ENCODE assay signal across 7 cellular contexts in the genomic region with DNA sequence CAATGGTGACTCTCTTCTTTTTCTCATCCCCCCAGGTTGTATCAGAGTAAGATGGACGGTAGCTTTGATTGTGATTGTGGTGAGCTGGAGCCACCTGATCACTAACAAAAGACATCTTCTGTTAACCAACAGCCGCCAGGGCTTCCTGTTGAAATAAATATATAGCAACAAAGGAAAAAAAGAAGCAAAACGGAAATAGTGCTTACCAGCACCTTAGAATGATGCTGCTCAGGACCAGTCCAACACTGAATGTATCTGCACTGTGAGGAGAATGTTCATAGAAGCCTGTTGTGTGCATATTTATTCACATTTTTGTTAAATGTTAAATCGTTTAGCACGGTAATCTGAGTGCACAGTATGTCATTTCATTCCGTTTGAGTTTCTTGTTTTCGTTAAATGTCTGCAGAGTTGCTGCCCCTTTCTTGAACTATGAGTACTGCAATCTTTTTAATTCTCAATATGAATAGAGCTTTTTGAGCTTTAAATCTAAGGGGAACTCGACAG. TPM values are rescaled to one million over a fixed set of nuclear protein-coding genes. Genes with fewer than 3 reads are reported as not detected.
A peak's percentile ranks its signal among the peaks of the same experiment; 100 is the strongest.
DNase-seq lines count a peak whose midpoint lies in the region; ATAC-seq, FAIRE-seq and TF ChIP-seq lines count a peak whose summit lies in the region.
"Not testable (repeated sequence)": the region's sequence is repeated elsewhere in the genome, so short reads cannot be mapped to it uniquely, and the experiment has no call there.

No MANE protein-coding gene starts in this region.

- not testable (repeated sequence) for H3K9me2 ChIP-seq in Loucy (replicated peaks; ENCODE audit: low read depth, low read length)

- H3F3A ChIP-seq in Loucy (ENCODE audit: low read depth), result peaks cover 20% of the 10 kb centered on the region

- peaks cover 51% of the 10 kb centered on the region for H3K4me1 ChIP-seq in Loucy (ENCODE audit: insufficient read depth, low read length, poor library complexity, severe bottlenecking)

- CTCF ChIA-PET in activated CD8-positive, alpha-beta memory T cell treated with anti-CD3 and anti-CD28 coated beads, Interleukin-2, amount 10 ng/mL, durations not matched to agents 7 days and 5 days (lab: Charles Lee), result interaction anchor here (0.8 to 2.9 kb wide), 17 partner anchors 9 to 157 kb away, joined by 3 to 18 read pairs (median 4); partner anchors contain the start of gene LEO1

- peak overlapping the region; percentile 61 for H3K4me3 ChIP-seq in Loucy (ENCODE audit: low read length, poor library complexity, severe bottlenecking)

- ATAC-seq in activated CD8-positive, alpha-beta memory T cell treated with anti-CD3 and anti-CD28 coated beads, Interleukin-2, amount 10 ng/mL, durations not matched to agents 7 days and 5 days, result peak; percentile 92
- peak; percentile 43 for ATAC-seq in activated naive CD8-positive, alpha-beta T cell treated with anti-CD3 and anti-CD28 coated beads, Interleukin-2, amount 50 U/mL, for 24 hours

- H3K9me3 Mint-ChIP-seq in activated CD8-positive, alpha-beta memory T cell treated with anti-CD3 and anti-CD28 coated beads, Interleukin-2, amount 10 ng/mL, durations not matched to agents 7 days and 5 days (ENCODE audit: low read depth); activated naive CD8-positive, alpha-beta T cell treated with anti-CD3 and anti-CD28 coated beads, Interleukin-2, amount 50 U/mL, for 24 hours: not testable (repeated sequence)

- TF ChIP-seq POLR2A in GM12892 (IDR thresholded peaks at IDR 0.05; ENCODE audit: low read depth, low read length), result not testable (repeated sequence)

- H4K20me1 ChIP-seq in Loucy (ENCODE audit: insufficient read depth, low read length, poor library complexity, severe bottlenecking), result peaks cover 18% of the 10 kb centered on the region

- H3K27me3 Mint-ChIP-seq in activated CD8-positive, alpha-beta memory T cell treated with anti-CD3 and anti-CD28 coated beads, Interleukin-2, amount 10 ng/mL, durations not matched to agents 7 days and 5 days; activated naive CD8-positive, alpha-beta T cell treated with anti-CD3 and anti-CD28 coated beads, Interleukin-2, amount 50 U/mL, for 24 hours: not testable (repeated sequence)

- TF ChIP-seq CTCF in Loucy (conservative IDR thresholded peaks at IDR 0.05; ENCODE audit: low read length), result peak; percentile 44

- H3K27me3 ChIP-seq in Loucy (ENCODE audit: insufficient read depth, low read length, poor library complexity, severe bottlenecking), result not testable (repeated sequence)

- H3K36me3 ChIP-seq in Loucy (ENCODE audit: insufficient read depth, low read length), result peaks cover 29% of the 10 kb centered on the region; the same call in 1 of the 2 replicates

- peaks cover 46% of the 10 kb centered on the region for H3K4me1 Mint-ChIP-seq in activated CD8-positive, alpha-beta memory T cell treated with anti-CD3 and anti-CD28 coated beads, Interleukin-2, amount 10 ng/mL, durations not matched to agents 7 days and 5 days
- peaks cover 37% of the 10 kb centered on the region for H3K4me1 Mint-ChIP-seq in activated naive CD8-positive, alpha-beta T cell treated with anti-CD3 and anti-CD28 coated beads, Interleukin-2, amount 50 U/mL, for 24 hours

- peak overlapping the region; percentile 53 for H3K9ac ChIP-seq in Loucy (ENCODE audit: low read depth, low read length, poor library complexity, severe bottlenecking)

- peak overlapping the region; percentile 66 for H3K4me3 Mint-ChIP-seq in activated CD8-positive, alpha-beta memory T cell treated with anti-CD3 and anti-CD28 coated beads, Interleukin-2, amount 10 ng/mL, durations not matched to agents 7 days and 5 days
- H3K4me3 Mint-ChIP-seq in activated naive CD8-positive, alpha-beta T cell treated with anti-CD3 and anti-CD28 coated beads, Interleukin-2, amount 50 U/mL, for 24 hours, result peak overlapping the region; percentile 30

- H2AFZ ChIP-seq in Loucy (ENCODE audit: low read length), result not testable (repeated sequence)

- not testable (repeated sequence) for H3K9me3 ChIP-seq in Loucy (ENCODE audit: insufficient read depth, low read depth, low read length)

- peak; percentile 88 for FAIRE-seq in GM12892 (lab: Jason Lieb, UNC)

- DNase-seq in GM12892 (ENCODE audit: insufficient read length); activated naive CD8-positive, alpha-beta T cell treated with anti-CD3 and anti-CD28 coated beads, Interleukin-2, amount 50 U/mL, for 24 hours: not testable (repeated sequence)
- peak in 4 of 5 donors; percentile 3 to 66 (median 30) for DNase-seq in T-helper 1 cell
- peak; percentile 82 for DNase-seq in activated CD8-positive, alpha-beta memory T cell treated with anti-CD3 and anti-CD28 coated beads, Interleukin-2, amount 10 ng/mL, durations not matched to agents 7 days and 5 days
- DNase-seq in fibroblast of peridontal ligament (ENCODE audit: extremely low read depth), result peak; percentile 48
- DNase-seq in pons (ENCODE audit: low spot score), result peak; percentile 31

- peaks cover 80% of the 10 kb centered on the region for H3K79me2 ChIP-seq in Loucy (ENCODE audit: insufficient read depth, low read length)

- peak overlapping the region; percentile 95 for H3K27ac Mint-ChIP-seq in activated CD8-positive, alpha-beta memory T cell treated with anti-CD3 and anti-CD28 coated beads, Interleukin-2, amount 10 ng/mL, durations not matched to agents 7 days and 5 days
- peak overlapping the region; percentile 78 for H3K27ac Mint-ChIP-seq in activated naive CD8-positive, alpha-beta T cell treated with anti-CD3 and anti-CD28 coated beads, Interleukin-2, amount 50 U/mL, for 24 hours

- peaks cover 32% of the 10 kb centered on the region for H3K36me3 Mint-ChIP-seq in activated CD8-positive, alpha-beta memory T cell treated with anti-CD3 and anti-CD28 coated beads, Interleukin-2, amount 10 ng/mL, durations not matched to agents 7 days and 5 days
- peaks cover 32% of the 10 kb centered on the region for H3K36me3 Mint-ChIP-seq in activated naive CD8-positive, alpha-beta T cell treated with anti-CD3 and anti-CD28 coated beads, Interleukin-2, amount 50 U/mL, for 24 hours (ENCODE audit: low read depth)

- peak overlapping the region; percentile 64 for H3K4me2 ChIP-seq in Loucy (ENCODE audit: low read depth, low read length, poor library complexity, severe bottlenecking)

RNA-seq across cellular contexts. Expression of gene MAPK6, which starts 26.8 kb away (rescaled TPM):
- 48.3 TPM for polyA plus RNA-seq in GM12892 (2012; ENCODE audit: missing spikeins)
- total RNA-seq in activated CD8-positive, alpha-beta memory T cell treated with anti-CD3 and anti-CD28 coated beads, Interleukin-2, amount 10 ng/mL, durations not matched to agents 7 days and 5 days, result 10 to 100 TPM; 44.7 to 53.0 TPM
